ENCODE assay signal across 21 cellular contexts in genomic region chr3:24316887-24317383, GRCh38.
A peak's percentile ranks its signal among the peaks of the same experiment; 100 is the strongest.
DNase-seq lines count a peak whose midpoint lies in the region; ATAC-seq, FAIRE-seq and TF ChIP-seq lines count a peak whose summit lies in the region.
"Had no signal": no experiment of that assay in that cellular context is flagged by ENCODE, and none has a peak within 500 bp of the region (broad histone marks: within the 10 kb centered on the region; RNA-seq: fewer than 3 reads in every experiment).

No MANE protein-coding gene starts in this region.

- no peak for TF ChIP-seq CTCF in PC-3 (conservative IDR thresholded peaks at IDR 0.05; ENCODE audit: low read depth, low read length)
- no peak for TF ChIP-seq CTCF in mucosa of descending colon (IDR thresholded peaks at IDR 0.05)
- no peak for TF ChIP-seq CTCF in kidney (IDR thresholded peaks at IDR 0.05; ENCODE audit: borderline replicate concordance, extremely low read depth, insufficient read depth)

- no TSS peak for BruUV-seq in PC-3 (replicated peaks; lab: Mats Ljungman, UMichigan)

- peak overlapping the region; percentile 78 for H3K27ac ChIP-seq in PC-3 (ENCODE audit: low read length)
- H3K27ac ChIP-seq in epithelial cell of prostate: peak overlapping the region; percentile 66
- H3K27ac ChIP-seq in kidney (ENCODE audit: low read depth in 2 of 2, low read length in 2 of 2): no peak overlapping the region
- H3K27ac ChIP-seq: BLaER1 treated with 17β-estradiol and CSF1 and Interleukin-3, amounts not matched to agents 10 nM and 100 nM had no signal

- CTCF ChIA-PET in PC-3 (lab: Charles Lee): no interaction called here

- ATAC-seq in PC-3: peak; percentile 71
- ATAC-seq in mucosa of descending colon: peak; percentile 96
- ATAC-seq: natural killer cell had no signal

- POLR2A ChIA-PET in PC-3 (lab: Charles Lee; ENCODE audit: unreplicated experiment): no interaction called here

- peak overlapping the region; percentile 79 for H3K4me2 ChIP-seq in PC-3 (ENCODE audit: low read length)
- H3K4me2 ChIP-seq: BLaER1 treated with 17β-estradiol and CSF1 and Interleukin-3, amounts not matched to agents 10 nM and 100 nM had no signal

- H3K79me2 ChIP-seq in PC-3 (ENCODE audit: low read length): no peaks in the 10 kb centered on the region

- peaks cover 4% of the 10 kb centered on the region; the same call in 1 of the 2 replicates for H3K36me3 ChIP-seq in PC-3 (ENCODE audit: low read depth, low read length)
- H3K36me3 ChIP-seq in mucosa of descending colon (ENCODE audit: low read depth): no peaks in the 10 kb centered on the region
- H3K36me3 ChIP-seq in kidney (ENCODE audit: control insufficient read depth in 1 of 2, insufficient read depth in 2 of 2, low read length in 2 of 2): no peaks in the 10 kb centered on the region
- H3K36me3 ChIP-seq in H7 (replicated peaks; ENCODE audit: control insufficient read depth, insufficient read depth, low read length): no peaks in the 10 kb centered on the region
- no peaks in the 10 kb centered on the region for H3K36me3 ChIP-seq in HAP-1 (replicated peaks)
- H3K36me3 ChIP-seq: BLaER1 treated with 17β-estradiol and CSF1 and Interleukin-3, amounts not matched to agents 10 nM and 100 nM had no signal

- no peak overlapping the region for H2AFZ ChIP-seq in PC-3 (ENCODE audit: low read length)

- H3F3A ChIP-seq in PC-3 (ENCODE audit: low read length, unreplicated experiment): peaks cover 8% of the 10 kb centered on the region

- in situ Hi-C loops in HAP-1 (cut with MboI; ENCODE audit: low sequenced_read_pairs): no loop called here

- H3K4me1 ChIP-seq in PC-3 (ENCODE audit: insufficient read depth, low read length): peaks cover 38% of the 10 kb centered on the region
- peaks cover 11% of the 10 kb centered on the region for H3K4me1 ChIP-seq in mucosa of descending colon (ENCODE audit: low read depth)
- no peaks in the 10 kb centered on the region for H3K4me1 ChIP-seq in kidney (ENCODE audit: control insufficient read depth in 1 of 2, insufficient read depth in 1 of 2, low read depth in 1 of 2, low read length in 2 of 2)
- no peaks in the 10 kb centered on the region for H3K4me1 ChIP-seq in HAP-1
- H3K4me1 ChIP-seq: BLaER1 treated with 17β-estradiol and CSF1 and Interleukin-3, amounts not matched to agents 10 nM and 100 nM had no signal

- FAIRE-seq in kidney (lab: Jason Lieb, UNC): no peak
- FAIRE-seq: GM19239 had no signal

- H3K9ac ChIP-seq in PC-3 (ENCODE audit: low read length) (no peak overlapping the region), kidney (ENCODE audit: low read length in 2 of 2) (no peak overlapping the region)
- H3K9ac ChIP-seq: BLaER1 treated with 17β-estradiol and CSF1 and Interleukin-3, amounts not matched to agents 10 nM and 100 nM had no signal

- DNase-seq in EL: peak; percentile 56
- DNase-seq in PC-3: peak; percentile 95
- DNase-seq in epithelial cell of prostate (ENCODE audit: low read depth, low spot score): peak; percentile 14
- peak in 2 of 3 donors; percentile 38 to 70 for DNase-seq in mucosa of descending colon
- no peak for DNase-seq in kidney
- no peak for DNase-seq in H7
- no peak for DNase-seq in NCI-H1092 (lab: John Stamatoyannopoulos, UW)
- no peak for DNase-seq in HAP-1 (ENCODE audit: low spot score in 2 of 2)
- DNase-seq: activated CD4-positive, alpha-beta T cell treated with anti-CD3 and anti-CD28 coated beads, Interleukin-2, amount 50 U/mL, for 1 hour; activated gamma-delta T cell treated with Interleukin-2 at 50 U/mL for 16 hours; amniotic stem cell; central memory CD4-positive, alpha-beta T cell; GF-D8; head of caudate nucleus; Kasumi-1; natural killer cell; NCI-H2107; NCI-H526; stimulated activated CD4-positive, alpha-beta T cell treated with anti-CD3 and anti-CD28 coated beads, Interleukin-2, amount 100 ng/mL, for 48 hours had no signal

- no peaks in the 10 kb centered on the region for H4K20me1 ChIP-seq in PC-3 (ENCODE audit: low read length)
- H4K20me1 ChIP-seq: BLaER1 treated with 17β-estradiol and CSF1 and Interleukin-3, amounts not matched to agents 10 nM and 100 nM had no signal

- peak overlapping the region; percentile 32; the same call in 1 of the 2 replicates for H3K4me3 ChIP-seq in PC-3 (ENCODE audit: low read length)
- no peak overlapping the region for H3K4me3 ChIP-seq in mucosa of descending colon
- H3K4me3 ChIP-seq in kidney (ENCODE audit: low read length in 2 of 2): no peak overlapping the region
- H3K4me3 ChIP-seq in H7 (ENCODE audit: insufficient read depth, low read depth, low read length): no peak overlapping the region
- no peak overlapping the region for H3K4me3 ChIP-seq in HAP-1
- H3K4me3 ChIP-seq: BLaER1 treated with 17β-estradiol and CSF1 and Interleukin-3, amounts not matched to agents 10 nM and 100 nM had no signal

- no peaks in the 10 kb centered on the region for H3K9me2 ChIP-seq in PC-3 (replicated peaks; ENCODE audit: low read length)

- H3K9me3 ChIP-seq in PC-3 (ENCODE audit: low read length) (no peaks in the 10 kb centered on the region), mucosa of descending colon (no peaks in the 10 kb centered on the region), kidney (ENCODE audit: control insufficient read depth in 1 of 2, low read length in 2 of 2) (no peaks in the 10 kb centered on the region), HAP-1 (0 out of 2 replicates have a peak, but pooled peaks cover 3% of the 10 kb centered on the region)

- intact Hi-C loops in PC-3 (cut with micrococcal nuclease) (loop anchor here (1.0 to 2.0 kb wide), 2 partner anchors 18 to 48 kb away; no protein-coding TSS in a partner anchor), mucosa of descending colon (cut with DNase I, micrococcal nuclease) (no loop called here), kidney (cut with DNase I) (no loop called here)

- H3K27me3 ChIP-seq in PC-3 (ENCODE audit: low read length) (no peaks in the 10 kb centered on the region), H7 (ENCODE audit: control insufficient read depth, insufficient read depth, low read length) (no peaks in the 10 kb centered on the region), HAP-1 (ENCODE audit: low read depth) (no peaks in the 10 kb centered on the region)
- H3K27me3 ChIP-seq: BLaER1 treated with 17β-estradiol and CSF1 and Interleukin-3, amounts not matched to agents 10 nM and 100 nM had no signal

Comparison
In these comparisons a context has a peak if more than half of its experiments do, and no peak if none do; other contexts are left out.
1. DNase-seq: peak in EL (single experiment), PC-3 (single experiment), epithelial cell of prostate (single experiment) and mucosa of descending colon (2 of 3); none in kidney (single experiment), H7 (single experiment), NCI-H1092 (single experiment) and HAP-1 (0 of 2).
2. H3K27ac ChIP-seq: peak in PC-3 (single experiment) and epithelial cell of prostate (single experiment); none in kidney (0 of 2).